Comparison of ENCODE assay signal across 19 cellular contexts in the genomic region with DNA sequence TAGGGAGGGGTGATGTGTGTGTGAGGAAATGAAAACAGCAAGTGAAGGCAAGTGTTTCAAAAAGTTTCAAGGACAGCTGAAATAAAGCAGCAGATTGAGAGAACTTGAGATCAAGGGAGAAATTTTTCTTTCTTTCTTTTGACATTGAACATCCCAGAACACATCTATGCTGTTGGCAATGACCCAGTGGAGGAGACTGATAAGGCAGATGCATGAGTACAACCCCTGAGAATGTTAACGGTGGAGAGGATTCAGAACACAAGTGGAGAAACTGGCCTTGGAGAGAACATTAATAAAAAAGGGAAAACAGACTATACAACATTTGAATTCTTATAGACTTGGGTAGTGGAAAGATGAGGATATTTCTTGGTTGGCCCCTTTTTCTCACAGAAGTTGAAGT. TPM values are rescaled to one million over a fixed set of nuclear protein-coding genes. Genes with fewer than 3 reads are reported as not detected.
DNase-seq lines count a peak whose midpoint lies in the region; ATAC-seq and TF ChIP-seq lines count a peak whose summit lies in the region.
"Had no signal": no experiment of that assay in that cellular context is flagged by ENCODE, and none has a peak within 500 bp of the region (broad histone marks: within the 10 kb centered on the region; RNA-seq: fewer than 3 reads in every experiment).

No MANE protein-coding gene starts in this region.

- H3K4me3 Mint-ChIP-seq in activated CD8-positive, alpha-beta T cell treated with anti-CD3 and anti-CD28 coated beads for 36 hours, result no peak overlapping the region
- no peak overlapping the region for H3K4me3 Mint-ChIP-seq in activated CD8-positive, alpha-beta T cell treated with anti-CD3 and anti-CD28 coated beads, Interleukin-2, amount 10 ng/mL, durations not matched to agents 7 days and 5 days
- peak overlapping the region in 2 of 3 donors; percentile 6 to 37 for H3K4me3 Mint-ChIP-seq in T-cell
- H3K4me3 Mint-ChIP-seq in natural killer cell treated with Interleukin-12 subunit alpha and Interleukin-12 subunit beta and Interleukin-15 and Interleukin-18, amount 100 ng/mL, for 72 hours, result peak overlapping the region; percentile 14

- no peak for TF ChIP-seq CTCF in activated CD8-positive, alpha-beta T cell treated with anti-CD3 and anti-CD28 coated beads for 36 hours (IDR thresholded peaks at IDR 0.05)
- TF ChIP-seq CTCF in brain microvascular endothelial cell (IDR thresholded peaks at IDR 0.05; ENCODE audit: low read depth, low read length, missing control alignments), result no peak
- TF ChIP-seq CTCF in coronary artery (IDR thresholded peaks at IDR 0.05), result no peak

- H3K4me1 Mint-ChIP-seq in activated CD8-positive, alpha-beta T cell treated with anti-CD3 and anti-CD28 coated beads for 36 hours (ENCODE audit: low read depth), result peaks cover 51% of the 10 kb centered on the region
- peaks cover 59% of the 10 kb centered on the region for H3K4me1 Mint-ChIP-seq in activated CD8-positive, alpha-beta T cell treated with anti-CD3 and anti-CD28 coated beads, Interleukin-2, amount 10 ng/mL, durations not matched to agents 7 days and 5 days (ENCODE audit: low read depth)
- peaks cover 74 to 78% (median 77%) of the 10 kb centered on the region in 3 donors for H3K4me1 Mint-ChIP-seq in T-cell
- H3K4me1 Mint-ChIP-seq in natural killer cell treated with Interleukin-12 subunit alpha and Interleukin-12 subunit beta and Interleukin-15 and Interleukin-18, amount 100 ng/mL, for 72 hours (ENCODE audit: low read depth in 2 of 2), result peaks cover 43 to 50% of the 10 kb centered on the region in 2 donors

- POLR2A ChIA-PET in activated CD8-positive, alpha-beta T cell treated with anti-CD3 and anti-CD28 coated beads for 36 hours (lab: Charles Lee), result no interaction called here
- POLR2A ChIA-PET in activated CD8-positive, alpha-beta T cell treated with anti-CD3 and anti-CD28 coated beads, Interleukin-2, amount 10 ng/mL, durations not matched to agents 7 days and 5 days (lab: Charles Lee), result no interaction called here
- POLR2A ChIA-PET in T-cell (lab: Charles Lee), result no interaction called here

- peak overlapping the region; percentile 22 for H3K27ac Mint-ChIP-seq in activated CD8-positive, alpha-beta T cell treated with anti-CD3 and anti-CD28 coated beads for 36 hours
- H3K27ac Mint-ChIP-seq in activated CD8-positive, alpha-beta T cell treated with anti-CD3 and anti-CD28 coated beads, Interleukin-2, amount 10 ng/mL, durations not matched to agents 7 days and 5 days, result no peak overlapping the region
- peak overlapping the region; percentile 1 to 13 for H3K27ac Mint-ChIP-seq in T-cell
- peak overlapping the region in 1 of 2 donors; percentile 12 for H3K27ac Mint-ChIP-seq in natural killer cell treated with Interleukin-12 subunit alpha and Interleukin-12 subunit beta and Interleukin-15 and Interleukin-18, amount 100 ng/mL, for 72 hours
- H3K27ac Mint-ChIP-seq: nephron progenitor cell had no signal

- DNase-seq in activated CD8-positive, alpha-beta T cell treated with anti-CD3 and anti-CD28 coated beads for 36 hours, result no peak
- no peak for DNase-seq in activated CD8-positive, alpha-beta T cell treated with anti-CD3 and anti-CD28 coated beads, Interleukin-2, amount 10 ng/mL, durations not matched to agents 7 days and 5 days
- DNase-seq in T-cell (no peak), brain microvascular endothelial cell (peak; percentile 71), A172 (ENCODE audit: low spot score) (no peak), coronary artery (ENCODE audit: low spot score) (no peak), sciatic nerve (ENCODE audit: low spot score) (no peak)
- no peak for DNase-seq in natural killer cell treated with Interleukin-12 subunit alpha and Interleukin-12 subunit beta and Interleukin-15 and Interleukin-18, amount 100 ng/mL, for 72 hours (ENCODE audit: low spot score)
- DNase-seq: activated CD4-positive, alpha-beta T cell treated with anti-CD3 and anti-CD28 coated beads, Interleukin-2, amount 50 U/mL, for 4 hours; head of caudate nucleus; NCI-H1694; NCI-H2171 treated with DMSO at 0.1 percent for 48 hours; NCI-H526 treated with DMSO at 0.1 percent for 48 hours; nephron progenitor cell; sigmoid colon had no signal

- H3K36me3 Mint-ChIP-seq in activated CD8-positive, alpha-beta T cell treated with anti-CD3 and anti-CD28 coated beads for 36 hours (ENCODE audit: low read depth), result peaks cover 58% of the 10 kb centered on the region
- peaks cover 79% of the 10 kb centered on the region for H3K36me3 Mint-ChIP-seq in activated CD8-positive, alpha-beta T cell treated with anti-CD3 and anti-CD28 coated beads, Interleukin-2, amount 10 ng/mL, durations not matched to agents 7 days and 5 days (ENCODE audit: low read depth)
- peaks cover 53% of the 10 kb centered on the region for H3K36me3 Mint-ChIP-seq in T-cell
- H3K36me3 Mint-ChIP-seq in natural killer cell treated with Interleukin-12 subunit alpha and Interleukin-12 subunit beta and Interleukin-15 and Interleukin-18, amount 100 ng/mL, for 72 hours, result peaks cover 55% of the 10 kb centered on the region

- no peaks in the 10 kb centered on the region for H3K27me3 Mint-ChIP-seq in activated CD8-positive, alpha-beta T cell treated with anti-CD3 and anti-CD28 coated beads for 36 hours
- H3K27me3 Mint-ChIP-seq in activated CD8-positive, alpha-beta T cell treated with anti-CD3 and anti-CD28 coated beads, Interleukin-2, amount 10 ng/mL, durations not matched to agents 7 days and 5 days (ENCODE audit: low read depth), result no peaks in the 10 kb centered on the region
- H3K27me3 Mint-ChIP-seq in T-cell, result no peaks in the 10 kb centered on the region
- H3K27me3 Mint-ChIP-seq in natural killer cell treated with Interleukin-12 subunit alpha and Interleukin-12 subunit beta and Interleukin-15 and Interleukin-18, amount 100 ng/mL, for 72 hours, result no peaks in the 10 kb centered on the region

- no peak overlapping the region for H3K4me3 ChIP-seq in brain microvascular endothelial cell (ENCODE audit: low read depth, low read length)
- H3K4me3 ChIP-seq in coronary artery, result no peak overlapping the region
- H3K4me3 ChIP-seq: BLaER1, cardiac muscle cell, HAP-1, sigmoid colon had no signal

- no peak overlapping the region for H3K27ac ChIP-seq in brain microvascular endothelial cell
- no peak overlapping the region for H3K27ac ChIP-seq in coronary artery
- H3K27ac ChIP-seq: BLaER1, cardiac muscle cell, sigmoid colon, VCaP had no signal

- no peaks in the 10 kb centered on the region for H3K27me3 ChIP-seq in brain microvascular endothelial cell (replicated peaks)
- H3K27me3 ChIP-seq: BLaER1, cardiac muscle cell, sigmoid colon had no signal

- intact Hi-C loops in activated CD8-positive, alpha-beta T cell treated with anti-CD3 and anti-CD28 coated beads for 36 hours (cut with micrococcal nuclease), result no loop called here
- intact Hi-C loops in sciatic nerve (cut with DNase I), result no loop called here

- no peak for ATAC-seq in activated CD8-positive, alpha-beta T cell treated with anti-CD3 and anti-CD28 coated beads for 36 hours
- ATAC-seq in activated CD8-positive, alpha-beta T cell treated with anti-CD3 and anti-CD28 coated beads, Interleukin-2, amount 10 ng/mL, durations not matched to agents 7 days and 5 days, result no peak
- ATAC-seq in T-cell (replicated peaks in 1 of 4), result no peak
- ATAC-seq in natural killer cell treated with Interleukin-12 subunit alpha and Interleukin-12 subunit beta and Interleukin-15 and Interleukin-18, amount 100 ng/mL, for 72 hours, result no peak
- no peak for ATAC-seq in sciatic nerve

- peaks cover 23% of the 10 kb centered on the region for H3K36me3 ChIP-seq in brain microvascular endothelial cell (replicated peaks)

- no peaks in the 10 kb centered on the region for H3K9me3 Mint-ChIP-seq in activated CD8-positive, alpha-beta T cell treated with anti-CD3 and anti-CD28 coated beads for 36 hours
- H3K9me3 Mint-ChIP-seq in activated CD8-positive, alpha-beta T cell treated with anti-CD3 and anti-CD28 coated beads, Interleukin-2, amount 10 ng/mL, durations not matched to agents 7 days and 5 days (ENCODE audit: insufficient read depth), result no peaks in the 10 kb centered on the region
- no peaks in the 10 kb centered on the region for H3K9me3 Mint-ChIP-seq in T-cell
- H3K9me3 Mint-ChIP-seq in natural killer cell treated with Interleukin-12 subunit alpha and Interleukin-12 subunit beta and Interleukin-15 and Interleukin-18, amount 100 ng/mL, for 72 hours, result no peaks in the 10 kb centered on the region

- CTCF ChIA-PET in activated CD8-positive, alpha-beta T cell treated with anti-CD3 and anti-CD28 coated beads for 36 hours (lab: Charles Lee), result no interaction called here
- CTCF ChIA-PET in activated CD8-positive, alpha-beta T cell treated with anti-CD3 and anti-CD28 coated beads, Interleukin-2, amount 10 ng/mL, durations not matched to agents 7 days and 5 days (lab: Charles Lee), result no interaction called here
- CTCF ChIA-PET in T-cell (lab: Charles Lee), result no interaction called here

- in situ Hi-C loops in brain microvascular endothelial cell (cut with HindIII; ENCODE audit: low pct_ligation_motif_present, low sequenced_read_pairs), result no loop called here

RNA-seq across cellular contexts. Expression of a gene that starts 2.9 kb away (rescaled TPM):
- total RNA-seq in activated CD8-positive, alpha-beta T cell treated with anti-CD3 and anti-CD28 coated beads for 36 hours, result 10 to 100 TPM; 33.6 to 34.1 TPM
- 10 to 100 TPM; 35.9 to 39.1 TPM for total RNA-seq in activated CD8-positive, alpha-beta T cell treated with anti-CD3 and anti-CD28 coated beads, Interleukin-2, amount 10 ng/mL, durations not matched to agents 7 days and 5 days
- total RNA-seq in T-cell (10 to 100 TPM; 16.6 to 24.3 (median 22.3) TPM), sciatic nerve (21.4 TPM)
- 10 to 100 TPM; 24.1 to 34.9 TPM for total RNA-seq in natural killer cell treated with Interleukin-12 subunit alpha and Interleukin-12 subunit beta and Interleukin-15 and Interleukin-18, amount 100 ng/mL, for 72 hours
- total RNA-seq in A172 (2014; rRNA removed; shearing (Covaris generic)), result 27.4 and 28.6 TPM in 2 replicates

RNA-seq across cellular contexts. Expression of a gene that starts 42.1 kb away (rescaled TPM):
- 10 to 100 TPM; 41.7 to 45.8 TPM for total RNA-seq in activated CD8-positive, alpha-beta T cell treated with anti-CD3 and anti-CD28 coated beads for 36 hours
- total RNA-seq in activated CD8-positive, alpha-beta T cell treated with anti-CD3 and anti-CD28 coated beads, Interleukin-2, amount 10 ng/mL, durations not matched to agents 7 days and 5 days, result 10 to 100 TPM; 60.5 to 61.6 TPM
- total RNA-seq in T-cell (10 to 100 TPM; 44.7 to 90.0 (median 76.7) TPM), sciatic nerve (99.3 TPM)
- 10 to 100 TPM; 43.7 to 89.2 TPM for total RNA-seq in natural killer cell treated with Interleukin-12 subunit alpha and Interleukin-12 subunit beta and Interleukin-15 and Interleukin-18, amount 100 ng/mL, for 72 hours
- total RNA-seq in A172 (2014; rRNA removed; shearing (Covaris generic)), result 122 and 178 TPM in 2 replicates

Comparison
In these comparisons a context has a peak if more than half of its experiments do, and no peak if none do; other contexts are left out.
1. H3K4me3 Mint-ChIP-seq: peak in T-cell (2 of 3) and natural killer cell treated with Interleukin-12 subunit alpha and Interleukin-12 subunit beta and Interleukin-15 and Interleukin-18, amount 100 ng/mL, for 72 hours (single experiment); none in activated CD8-positive, alpha-beta T cell treated with anti-CD3 and anti-CD28 coated beads for 36 hours (single experiment) and activated CD8-positive, alpha-beta T cell treated with anti-CD3 and anti-CD28 coated beads, Interleukin-2, amount 10 ng/mL, durations not matched to agents 7 days and 5 days (single experiment).